Comparison of ENCODE assay signal across 16 cellular contexts in genomic region chr11:106943089-106943488, GRCh38.
DNase-seq lines count a peak whose midpoint lies in the region; ATAC-seq and TF ChIP-seq lines count a peak whose summit lies in the region.
"Had no signal": no experiment of that assay in that cellular context is flagged by ENCODE, and none has a peak within 500 bp of the region (broad histone marks: within the 10 kb centered on the region; RNA-seq: fewer than 3 reads in every experiment).

No MANE protein-coding gene starts in this region.

- no peaks in the 10 kb centered on the region for H3K27me3 ChIP-seq in heart right ventricle
- H3K27me3 ChIP-seq: BLaER1 treated with 17β-estradiol and CSF1 and Interleukin-3, amounts not matched to agents 10 nM and 100 nM had no signal

- WGBS in heart right ventricle, 2 donors: 97 to 98% methylated on average over 3 of the region's 3 CpGs

- no peaks in the 10 kb centered on the region for H3K9me3 ChIP-seq in heart right ventricle
- H3K9me3 ChIP-seq: A549; BLaER1 treated with 17β-estradiol and CSF1 and Interleukin-3, amounts not matched to agents 10 nM and 100 nM had no signal

- ATAC-seq in heart right ventricle: no peak
- ATAC-seq in SK-N-SH treated with all-trans-retinoic acid at 6 μM for 48 hours: no peak
- ATAC-seq: A549; CD8-positive, alpha-beta T cell had no signal

- DNase-seq in NCI-H524 (lab: John Stamatoyannopoulos, UW) (peak; percentile 33 to 79), SK-MEL-5 (ENCODE audit: low read depth, low spot score) (peak; percentile 12), putamen (ENCODE audit: low spot score) (peak; percentile 73), heart right ventricle (no peak)
- no peak for DNase-seq in stimulated activated CD4-positive, alpha-beta T cell treated with anti-CD3 and anti-CD28 coated beads, Interleukin-2, amount 100 ng/mL, for 24 hours
- DNase-seq: AML-193; Caco-2; Calu3; CD4-positive, alpha-beta T cell; CD8-positive, alpha-beta T cell; DMS79 treated with DMSO at 0.1 percent for 48 hours; GF-D8 had no signal

- H3K4me3 ChIP-seq in heart right ventricle: no peak overlapping the region
- H3K4me3 ChIP-seq: A549; BLaER1 treated with 17β-estradiol and CSF1 and Interleukin-3, amounts not matched to agents 10 nM and 100 nM had no signal

- no peaks in the 10 kb centered on the region for H3K36me3 ChIP-seq in heart right ventricle
- H3K36me3 ChIP-seq: BLaER1 treated with 17β-estradiol and CSF1 and Interleukin-3, amounts not matched to agents 10 nM and 100 nM had no signal

- TF ChIP-seq CTCF in heart right ventricle (IDR thresholded peaks at IDR 0.05): no peak

- intact Hi-C loops in heart right ventricle (cut with DNase I): no loop called here

- peaks cover 0 to 7% (median 0%) of the 10 kb centered on the region in 9 donors for H3K4me1 ChIP-seq in heart right ventricle
- H3K4me1 ChIP-seq: A549; BLaER1 treated with 17β-estradiol and CSF1 and Interleukin-3, amounts not matched to agents 10 nM and 100 nM; Caco-2 had no signal

- in situ Hi-C loops in SK-MEL-5 (cut with HindIII; ENCODE audit: low pct_unique_long_range_greater_than_20kb, low sequenced_read_pairs): no loop called here

- H3K27ac ChIP-seq in heart right ventricle: no peak overlapping the region
- H3K27ac ChIP-seq: A549; BLaER1 treated with 17β-estradiol and CSF1 and Interleukin-3, amounts not matched to agents 10 nM and 100 nM; C4-2B had no signal

TF ChIP-seq in SK-N-SH treated with all-trans-retinoic acid at 6 μM for 48 hours, 23 proteins besides CTCF, POLR2A, EP300 and RAD21:
- TF ChIP-seq TOX (CRISPR knock-in tag; IDR thresholded peaks at IDR 0.05; ENCODE audit: borderline replicate concordance): no peak
- no peak for TF ChIP-seq RARB (CRISPR knock-in tag; IDR thresholded peaks at IDR 0.05)
- TF ChIP-seq ESRRG (CRISPR knock-in tag; IDR thresholded peaks at IDR 0.05): no peak
- TF ChIP-seq ZNF565 (CRISPR knock-in tag; conservative IDR thresholded peaks at IDR 0.05; ENCODE audit: low read depth): no peak
- no peak for TF ChIP-seq PPARA (CRISPR knock-in tag; IDR thresholded peaks at IDR 0.05; ENCODE audit: borderline replicate concordance)
- TF ChIP-seq OSR1 (CRISPR knock-in tag; IDR thresholded peaks at IDR 0.05): no peak
- no peak for TF ChIP-seq ZNF70 (CRISPR knock-in tag; IDR thresholded peaks at IDR 0.05)
- no peak for TF ChIP-seq GLIS3 (CRISPR knock-in tag; IDR thresholded peaks at IDR 0.05)
- no peak for TF ChIP-seq TCF4 (CRISPR knock-in tag; IDR thresholded peaks at IDR 0.05; ENCODE audit: borderline replicate concordance)
- no peak for TF ChIP-seq ZFP3 (CRISPR knock-in tag; IDR thresholded peaks at IDR 0.05)
TF ChIP-seq in SK-N-SH treated with all-trans-retinoic acid at 6 μM for 48 hours: peak in this region for 0.

Comparison
In these comparisons a context has a peak if more than half of its experiments do, and no peak if none do; other contexts are left out.
1. DNase-seq: peak in NCI-H524 (2 of 2), SK-MEL-5 (single experiment) and putamen (single experiment); none in stimulated activated CD4-positive, alpha-beta T cell treated with anti-CD3 and anti-CD28 coated beads, Interleukin-2, amount 100 ng/mL, for 24 hours (0 of 2) and heart right ventricle (0 of 2).